Comparison of ENCODE assay signal across 21 cellular contexts in genomic region chr1:200343874-200344273, GRCh38.
DNase-seq lines count a peak whose midpoint lies in the region; ATAC-seq and TF ChIP-seq lines count a peak whose summit lies in the region.
"Had no signal": no experiment of that assay in that cellular context is flagged by ENCODE, and none has a peak within 500 bp of the region (broad histone marks: within the 10 kb centered on the region; RNA-seq: fewer than 3 reads in every experiment).

No MANE protein-coding gene starts in this region.

- peak; percentile 55 to 79 for ATAC-seq in activated CD4-positive, CD25-positive, alpha-beta regulatory T cell treated with anti-CD3 and anti-CD28 coated beads, Interleukin-2, amount 50 U/mL, for 24 hours
- peak; percentile 54 for ATAC-seq in activated naive CD8-positive, alpha-beta T cell treated with anti-CD3 and anti-CD28 coated beads, Interleukin-2, amount 50 U/mL, for 24 hours
- ATAC-seq in lower lobe of right lung (no peak), HG03095 (IDR thresholded peaks at IDR 0.05; ENCODE audit: unreplicated experiment) (no peak)
- ATAC-seq: HepG2, PC-3 had no signal

- H3K36me3 ChIP-seq in mammary epithelial cell (ENCODE audit: insufficient read depth, low read length) (no peaks in the 10 kb centered on the region), breast epithelium (no peaks in the 10 kb centered on the region), lower lobe of right lung (no peaks in the 10 kb centered on the region)

- dilution Hi-C loops in mammary epithelial cell (cut with HindIII; ENCODE audit: low sequenced_read_pairs) = no loop called here

- no peaks in the 10 kb centered on the region for H3K9me3 ChIP-seq in mammary epithelial cell (replicated peaks; ENCODE audit: insufficient read depth, low read length)
- no peaks in the 10 kb centered on the region for H3K9me3 ChIP-seq in breast epithelium
- no peaks in the 10 kb centered on the region for H3K9me3 ChIP-seq in lower lobe of right lung

- CTCF ChIA-PET in mammary epithelial cell (lab: Charles Lee; ENCODE audit: low non-redundant PET) = no interaction called here

- no peak overlapping the region for H3K4me2 ChIP-seq in mammary epithelial cell (ENCODE audit: insufficient read depth, low read depth, low read length)

- no peak overlapping the region for H3K4me3 Mint-ChIP-seq in activated naive CD8-positive, alpha-beta T cell treated with anti-CD3 and anti-CD28 coated beads, Interleukin-2, amount 50 U/mL, for 24 hours

- in situ Hi-C loops in mammary epithelial cell (cut with MboI; ENCODE audit: low sequenced_read_pairs in 2 of 2) = no loop called here

- no TSS peak for BruUV-seq in mammary epithelial cell (replicated peaks; lab: Mats Ljungman, UMichigan)

- peak overlapping the region; percentile 16 for H3K27ac Mint-ChIP-seq in activated naive CD8-positive, alpha-beta T cell treated with anti-CD3 and anti-CD28 coated beads, Interleukin-2, amount 50 U/mL, for 24 hours

- H3K36me3 Mint-ChIP-seq in activated naive CD8-positive, alpha-beta T cell treated with anti-CD3 and anti-CD28 coated beads, Interleukin-2, amount 50 U/mL, for 24 hours (ENCODE audit: low read depth) = no peaks in the 10 kb centered on the region

- no peak overlapping the region for H2AFZ ChIP-seq in mammary epithelial cell (ENCODE audit: low read depth, low read length)

- no peak overlapping the region for H3K4me3 ChIP-seq in mammary epithelial cell (replicated peaks in 1 of 3; ENCODE audit: insufficient read depth in 1 of 3, low read depth in 2 of 3, low read length in 3 of 3)
- no peak overlapping the region for H3K4me3 ChIP-seq in breast epithelium
- no peak overlapping the region for H3K4me3 ChIP-seq in lower lobe of right lung

- no peaks in the 10 kb centered on the region for H3K79me2 ChIP-seq in mammary epithelial cell (ENCODE audit: insufficient read depth, low read length)

- WGBS in mammary epithelial cell (ENCODE audit: low coverage, missing lambda C conversion rate) = 100% methylated on average over 2 of the region's 2 CpGs

- H3K9ac ChIP-seq in mammary epithelial cell (ENCODE audit: insufficient read depth, low read length) = no peak overlapping the region

- H4K20me1 ChIP-seq in mammary epithelial cell (ENCODE audit: insufficient read depth, low read length) = no peaks in the 10 kb centered on the region

- no peaks in the 10 kb centered on the region for H3K27me3 Mint-ChIP-seq in activated naive CD8-positive, alpha-beta T cell treated with anti-CD3 and anti-CD28 coated beads, Interleukin-2, amount 50 U/mL, for 24 hours

- no peak for TF ChIP-seq POLR2A in breast epithelium (IDR thresholded peaks at IDR 0.05)

- no peaks in the 10 kb centered on the region for H3K27me3 ChIP-seq in mammary epithelial cell (ENCODE audit: insufficient read depth, low read length)
- no peaks in the 10 kb centered on the region for H3K27me3 ChIP-seq in breast epithelium
- H3K27me3 ChIP-seq in lower lobe of right lung (ENCODE audit: low read depth) = no peaks in the 10 kb centered on the region

- intact Hi-C loops in mammary epithelial cell (cut with micrococcal nuclease) = no loop called here
- intact Hi-C loops in breast epithelium (cut with DNase I; ENCODE audit: low total_unique reads) = no loop called here
- intact Hi-C loops in lower lobe of right lung (cut with DNase I) = no loop called here

- H3K9me3 Mint-ChIP-seq in activated naive CD8-positive, alpha-beta T cell treated with anti-CD3 and anti-CD28 coated beads, Interleukin-2, amount 50 U/mL, for 24 hours = no peaks in the 10 kb centered on the region

- no peak overlapping the region for H3K27ac ChIP-seq in mammary epithelial cell (ENCODE audit: insufficient read depth, low read depth, low read length)
- no peak overlapping the region for H3K27ac ChIP-seq in breast epithelium
- no peak overlapping the region for H3K27ac ChIP-seq in lower lobe of right lung
- H3K27ac ChIP-seq: 22Rv1, C4-2B, RWPE1 had no signal

- TF ChIP-seq CTCF in mammary epithelial cell (conservative IDR thresholded peaks at IDR 0.05 in 1 of 2, IDR thresholded peaks at IDR 0.05 in 1 of 2; ENCODE audit: extremely low read depth in 1 of 2, insufficient read depth in 1 of 2, low read depth in 1 of 2, low read length in 2 of 2) (no peak), breast epithelium (IDR thresholded peaks at IDR 0.05) (no peak), lower lobe of right lung (IDR thresholded peaks at IDR 0.05) (no peak)

- H3K4me1 ChIP-seq in mammary epithelial cell (ENCODE audit: insufficient read depth, low read length) = peaks cover 7% of the 10 kb centered on the region
- H3K4me1 ChIP-seq in breast epithelium = no peaks in the 10 kb centered on the region
- H3K4me1 ChIP-seq in lower lobe of right lung = no peaks in the 10 kb centered on the region

- H3K4me1 Mint-ChIP-seq in activated naive CD8-positive, alpha-beta T cell treated with anti-CD3 and anti-CD28 coated beads, Interleukin-2, amount 50 U/mL, for 24 hours = peaks cover 6% of the 10 kb centered on the region

- DNase-seq in activated CD4-positive, CD25-positive, alpha-beta regulatory T cell (lab: John Stamatoyannopoulos, UW) = no peak
- DNase-seq in mammary epithelial cell (peak; percentile 22), breast epithelium (ENCODE audit: low spot score in 2 of 2) (no peak), lower lobe of right lung (no peak), SIG-M5 treated with dmso at 0.1 percent for 504 hours (lab: John Stamatoyannopoulos, UW; ENCODE audit: unreplicated experiment) (no peak)
- DNase-seq in activated naive CD8-positive, alpha-beta T cell treated with anti-CD3 and anti-CD28 coated beads, Interleukin-2, amount 50 U/mL, for 24 hours = no peak
- DNase-seq: AML-193, KG1, NCI-H1048, NCI-H1436, NCI-H2029, NCI-H345, NCI-H524 treated with DMSO at 0.1 percent for 48 hours, PC-3, SIG-M5 had no signal

Comparison
In these comparisons a context has a peak if more than half of its experiments do, and no peak if none do; other contexts are left out.
1. ATAC-seq: peak in activated CD4-positive, CD25-positive, alpha-beta regulatory T cell treated with anti-CD3 and anti-CD28 coated beads, Interleukin-2, amount 50 U/mL, for 24 hours (2 of 2) and activated naive CD8-positive, alpha-beta T cell treated with anti-CD3 and anti-CD28 coated beads, Interleukin-2, amount 50 U/mL, for 24 hours (single experiment); none in lower lobe of right lung (0 of 2) and HG03095 (single experiment).